ENCODE assay signal across 8 cellular contexts in genomic region chr16:70778901-70779309, GRCh38. TPM values are rescaled to one million over a fixed set of nuclear protein-coding genes. Genes with fewer than 3 reads are reported as not detected.
DNase-seq lines count a peak whose midpoint lies in the region; ATAC-seq and TF ChIP-seq lines count a peak whose summit lies in the region.

No MANE protein-coding gene starts in this region.

- no peak overlapping the region for H2AK5ac ChIP-seq in H9 (ENCODE audit: insufficient read length, low read length)

- H3K36me3 Mint-ChIP-seq in H9 (ENCODE audit: insufficient read depth in 1 of 3, low read depth in 3 of 3) = peaks cover 47 to 69% (median 54%) of the 10 kb centered on the region in 3 experiments
- H3K36me3 Mint-ChIP-seq in stimulated activated naive B cell treated with anti-CD40 and anti-IgM and Interleukin-4, amounts not matched to agents 10 μg/mL and 1 μg/mL and 100 μg/mL, for 72 hours = peaks cover 56 to 66% of the 10 kb centered on the region in 2 donors

- H2BK120ac ChIP-seq in H9 (ENCODE audit: low read depth, low read length, poor library complexity, severe bottlenecking) = no peak overlapping the region

- H2AFZ ChIP-seq in H9 (ENCODE audit: low read length) = no peak overlapping the region

- no peak overlapping the region for H3K23ac ChIP-seq in H9 (ENCODE audit: insufficient read length, low read depth, low read length)

- DNase-seq in H9 (peak; percentile 86), RKO (ENCODE audit: low spot score) (peak; percentile 75), fibroblast of the aortic adventitia (ENCODE audit: low read depth) (peak; percentile 95), renal cortical epithelial cell (ENCODE audit: low read depth) (peak; percentile 77), globus pallidus (ENCODE audit: low spot score) (no peak), GM10248 (ENCODE audit: extremely low spot score) (no peak)
- DNase-seq in stimulated activated naive B cell treated with anti-CD40 and anti-IgM and Interleukin-4, amounts not matched to agents 10 μg/mL and 1 μg/mL and 100 μg/mL, for 72 hours = no peak

- H3K4me3 Mint-ChIP-seq in H9 = no peak overlapping the region; a peak in 1 of 5 replicates
- H3K4me3 Mint-ChIP-seq in stimulated activated naive B cell treated with anti-CD40 and anti-IgM and Interleukin-4, amounts not matched to agents 10 μg/mL and 1 μg/mL and 100 μg/mL, for 72 hours = no peak overlapping the region

- no peaks in the 10 kb centered on the region for H3K27me3 ChIP-seq in H9 (ENCODE audit: insufficient read depth, low read length)

- no peaks in the 10 kb centered on the region for H3K9me3 ChIP-seq in H9 (ENCODE audit: control insufficient read depth, low read depth, low read length)

- no peaks in the 10 kb centered on the region for H3K79me2 ChIP-seq in H9 (ENCODE audit: insufficient read depth, low read length)

- no peaks in the 10 kb centered on the region for H3K4me1 ChIP-seq in H9 (ENCODE audit: insufficient read depth, low read length)

- H3K4me3 ChIP-seq in fibroblast of the aortic adventitia (ENCODE audit: low read depth, low read length) = no peak overlapping the region

- CTCF ChIA-PET in GM10248 (lab: Yijun Ruan, JAX) = interaction anchor here (0.8 to 4.8 kb wide), 2 partner anchors 8 to 410 kb away, joined by 3 to 46 read pairs; no protein-coding TSS in a partner anchor

- no peak overlapping the region for H4K8ac ChIP-seq in H9 (replicated peaks; ENCODE audit: insufficient read length, low read depth, low read length)

- H2BK15ac ChIP-seq in H9 (ENCODE audit: low read depth, low read length) = no peak overlapping the region

- H3K4ac ChIP-seq in H9 (ENCODE audit: low read depth, low read length) = no peak overlapping the region

- H4K91ac ChIP-seq in H9 (ENCODE audit: insufficient read length, low read depth, low read length) = no peak overlapping the region

- peaks cover 2% of the 10 kb centered on the region; the same call in 1 of the 2 replicates for H3K27me3 Mint-ChIP-seq in H9 (ENCODE audit: low read depth)
- H3K27me3 Mint-ChIP-seq in stimulated activated naive B cell treated with anti-CD40 and anti-IgM and Interleukin-4, amounts not matched to agents 10 μg/mL and 1 μg/mL and 100 μg/mL, for 72 hours = no peaks in the 10 kb centered on the region

- no peak overlapping the region for H4K5ac ChIP-seq in H9 (ENCODE audit: insufficient read length, low read depth, low read length)

- POLR2A ChIA-PET in GM10248 (lab: Yijun Ruan, JAX) = no interaction called here

- H3K4me2 ChIP-seq in H9 (ENCODE audit: insufficient read depth, insufficient read length, low read length) = no peak overlapping the region

- no peak overlapping the region for H3T11ph ChIP-seq in H9 (ENCODE audit: low read length)

- no peak overlapping the region for H2BK5ac ChIP-seq in H9 (ENCODE audit: insufficient read length, low read length)

- ATAC-seq in GM19397 (IDR thresholded peaks at IDR 0.05; ENCODE audit: unreplicated experiment) = no peak
- no peak for ATAC-seq in stimulated activated naive B cell treated with anti-CD40 and anti-IgM and Interleukin-4, amounts not matched to agents 10 μg/mL and 1 μg/mL and 100 μg/mL, for 72 hours (replicated peaks)

- H3K27ac Mint-ChIP-seq in H9 = peak overlapping the region in 2 of 3 experiments; percentile 77 to 82; a peak in 4 of 7 replicates
- no peak overlapping the region for H3K27ac Mint-ChIP-seq in stimulated activated naive B cell treated with anti-CD40 and anti-IgM and Interleukin-4, amounts not matched to agents 10 μg/mL and 1 μg/mL and 100 μg/mL, for 72 hours

- no peak for TF ChIP-seq CTCF in H9 (conservative IDR thresholded peaks at IDR 0.05)
- TF ChIP-seq CTCF in fibroblast of the aortic adventitia (IDR thresholded peaks at IDR 0.05; ENCODE audit: insufficient read depth, low read length) = no peak
- no peak for TF ChIP-seq CTCF in GM10248 (IDR thresholded peaks at IDR 0.05; ENCODE audit: control extremely low read depth, extremely low read depth, low read depth, missing control alignments)

- H3K18ac ChIP-seq in H9 (ENCODE audit: insufficient read length, low read depth, low read length) = no peak overlapping the region

- H3K14ac ChIP-seq in H9 (ENCODE audit: insufficient read depth, low read length) = no peak overlapping the region

- H4K20me1 ChIP-seq in H9 (ENCODE audit: control insufficient read depth, insufficient read depth, insufficient read length) = no peaks in the 10 kb centered on the region

- no peak overlapping the region for H2BK12ac ChIP-seq in H9 (ENCODE audit: insufficient read length, low read depth, low read length)

- no peaks in the 10 kb centered on the region for H3K23me2 ChIP-seq in H9 (ENCODE audit: insufficient read length, low read depth, low read length, poor library complexity, severe bottlenecking)

- WGBS in H9 (ENCODE audit: extremely low coverage, insufficient read length, low lambda C conversion rate) = no CpG with 5 or more reads among the region's 8 CpGs

- no peak overlapping the region for H3K27ac ChIP-seq in H9 (ENCODE audit: insufficient read length, low read depth, low read length)

- no peak overlapping the region for H2BK20ac ChIP-seq in H9 (ENCODE audit: low read depth, low read length, poor library complexity, severe bottlenecking)

- H3K79me1 ChIP-seq in H9 (ENCODE audit: insufficient read depth, low read depth, low read length, poor library complexity, severe bottlenecking) = no peaks in the 10 kb centered on the region

- peaks cover 3 to 7% of the 10 kb centered on the region in 2 experiments for H3K4me1 Mint-ChIP-seq in H9
- H3K4me1 Mint-ChIP-seq in stimulated activated naive B cell treated with anti-CD40 and anti-IgM and Interleukin-4, amounts not matched to agents 10 μg/mL and 1 μg/mL and 100 μg/mL, for 72 hours = no peaks in the 10 kb centered on the region

- no peak overlapping the region for H3K9ac ChIP-seq in H9 (ENCODE audit: extremely low read depth, insufficient read length, low read length)

- H3K56ac ChIP-seq in H9 (ENCODE audit: insufficient read length, low read depth, low read length) = no peak overlapping the region

- H3K9me3 Mint-ChIP-seq in H9 = no peaks in the 10 kb centered on the region; a peak in 2 of 5 replicates
- no peaks in the 10 kb centered on the region for H3K9me3 Mint-ChIP-seq in stimulated activated naive B cell treated with anti-CD40 and anti-IgM and Interleukin-4, amounts not matched to agents 10 μg/mL and 1 μg/mL and 100 μg/mL, for 72 hours

RNA-seq across cellular contexts. Expression of gene VAC14, which starts 22.1 kb away (rescaled TPM):
- total RNA-seq in H9 (2021) (47.7 and 49.9 TPM in 2 replicates), fibroblast of the aortic adventitia (ENCODE audit: low replicate concordance) (29.7 and 30.8 TPM in 2 replicates), renal cortical epithelial cell (11.1 and 30.3 TPM in 2 replicates)

Comparison
In these comparisons a context has a peak if more than half of its experiments do, and no peak if none do; other contexts are left out.
1. DNase-seq: peak in H9 (single experiment), RKO (single experiment), fibroblast of the aortic adventitia (single experiment) and renal cortical epithelial cell (single experiment); none in stimulated activated naive B cell treated with anti-CD40 and anti-IgM and Interleukin-4, amounts not matched to agents 10 μg/mL and 1 μg/mL and 100 μg/mL, for 72 hours (single experiment), globus pallidus (single experiment) and GM10248 (single experiment).